ENCODE assay signal across 13 cellular contexts in the genomic region with DNA sequence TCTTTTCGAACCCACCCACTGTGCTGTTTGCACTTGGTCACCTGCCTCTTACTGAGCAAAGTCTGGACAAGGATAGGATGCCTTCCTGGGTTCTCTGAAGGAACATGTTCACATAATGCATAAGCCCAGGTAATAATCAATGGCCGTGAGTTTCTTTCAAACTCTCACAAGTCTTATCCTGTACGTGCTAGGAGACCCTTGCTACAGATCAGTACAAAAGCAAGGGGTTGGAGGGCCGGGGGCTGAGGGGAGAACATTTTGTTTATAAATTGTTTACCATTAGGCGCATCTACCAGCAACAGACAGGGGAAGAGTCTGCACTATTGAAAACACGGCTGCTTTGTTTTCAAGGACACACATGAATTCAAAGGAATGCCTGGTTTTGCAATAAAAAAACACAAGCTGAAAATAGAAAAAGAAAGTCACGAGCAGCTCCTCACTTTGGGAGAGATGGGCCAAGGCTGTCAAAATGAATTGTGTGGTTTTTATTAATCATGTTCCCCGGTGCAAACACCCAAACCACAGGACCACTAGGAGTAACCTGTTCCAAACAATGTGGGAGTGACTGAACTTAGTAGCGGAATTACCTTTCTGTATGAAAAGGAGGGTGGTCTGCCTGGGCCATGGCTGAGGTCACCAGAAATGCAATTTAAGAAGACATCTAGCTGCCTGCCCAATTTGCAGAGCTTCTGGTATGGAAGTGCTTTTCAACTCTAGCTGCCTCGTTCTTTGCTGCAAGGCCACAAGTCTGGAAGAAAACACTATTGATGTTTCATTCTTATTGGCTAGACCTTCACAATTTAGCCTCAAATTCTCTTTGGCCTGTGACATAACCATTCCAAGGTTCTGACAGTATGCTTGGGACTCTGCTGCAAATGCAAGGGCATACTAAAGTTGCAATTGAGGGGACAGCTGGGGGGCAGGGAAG.
DNase-seq lines count a peak whose midpoint lies in the region; ATAC-seq and TF ChIP-seq lines count a peak whose summit lies in the region.
"Had no signal": no experiment of that assay in that cellular context is flagged by ENCODE, and none has a peak within 500 bp of the region (broad histone marks: within the 10 kb centered on the region; RNA-seq: fewer than 3 reads in every experiment).

No MANE protein-coding gene starts in this region.

- H3K9ac ChIP-seq in trophoblast cell (ENCODE audit: low read length) = no peak overlapping the region

- H3K4me1 Mint-ChIP-seq in activated naive CD4-positive, alpha-beta T cell treated with anti-CD3 and anti-CD28 coated beads for 36 hours (ENCODE audit: low read depth) = no peaks in the 10 kb centered on the region
- H3K4me1 Mint-ChIP-seq: activated naive CD4-positive, alpha-beta T cell treated with anti-CD3 and anti-CD28 coated beads, Interleukin-2, amount 10 ng/mL, durations not matched to agents 7 days and 5 days had no signal

- H4K8ac ChIP-seq in trophoblast cell (ENCODE audit: low read depth, low read length) = no peak overlapping the region

- H3K9me3 Mint-ChIP-seq in activated naive CD4-positive, alpha-beta T cell treated with anti-CD3 and anti-CD28 coated beads for 36 hours = no peaks in the 10 kb centered on the region
- H3K9me3 Mint-ChIP-seq: activated CD4-positive, alpha-beta memory T cell treated with anti-CD3 and anti-CD28 coated beads for 36 hours; activated naive CD4-positive, alpha-beta T cell treated with anti-CD3 and anti-CD28 coated beads, Interleukin-2, amount 10 ng/mL, durations not matched to agents 7 days and 5 days; CD4-positive, alpha-beta T cell; T-helper 1 cell treated with Interleukin-12 subunit alpha and Interleukin-12 subunit beta and Interleukin-4 antibody, amounts not matched to agents 30 μg/mL and 1 μg/mL, for 36 hours had no signal

- no peak overlapping the region for H3K4me2 ChIP-seq in trophoblast cell (ENCODE audit: low read length)

- peaks cover 4% of the 10 kb centered on the region for H3K27me3 Mint-ChIP-seq in activated naive CD4-positive, alpha-beta T cell treated with anti-CD3 and anti-CD28 coated beads for 36 hours (ENCODE audit: low read depth)
- H3K27me3 Mint-ChIP-seq: activated naive CD4-positive, alpha-beta T cell treated with anti-CD3 and anti-CD28 coated beads, Interleukin-2, amount 10 ng/mL, durations not matched to agents 7 days and 5 days had no signal

- no peak overlapping the region for H3K27ac Mint-ChIP-seq in activated naive CD4-positive, alpha-beta T cell treated with anti-CD3 and anti-CD28 coated beads for 36 hours
- H3K27ac Mint-ChIP-seq: activated CD4-positive, alpha-beta memory T cell treated with anti-CD3 and anti-CD28 coated beads for 36 hours; activated naive CD4-positive, alpha-beta T cell treated with anti-CD3 and anti-CD28 coated beads, Interleukin-2, amount 10 ng/mL, durations not matched to agents 7 days and 5 days; CD4-positive, alpha-beta T cell; T-helper 1 cell treated with Interleukin-12 subunit alpha and Interleukin-12 subunit beta and Interleukin-4 antibody, amounts not matched to agents 30 μg/mL and 1 μg/mL, for 36 hours had no signal

- H3K23ac ChIP-seq in trophoblast cell (ENCODE audit: low read length) = no peak overlapping the region

- H3K27ac ChIP-seq in trophoblast cell (ENCODE audit: low read depth, low read length) = no peak overlapping the region

- TF ChIP-seq CTCF in fibroblast of the aortic adventitia (IDR thresholded peaks at IDR 0.05; ENCODE audit: insufficient read depth, low read length) = no peak

- H2BK5ac ChIP-seq in trophoblast cell (ENCODE audit: low read depth, low read length, poor library complexity) = no peak overlapping the region

- no peak overlapping the region for H2AK5ac ChIP-seq in trophoblast cell (ENCODE audit: low read length)

- no peak overlapping the region for H2BK120ac ChIP-seq in trophoblast cell (ENCODE audit: insufficient read depth, low read length, poor library complexity)

- H3K36me3 ChIP-seq in trophoblast cell (ENCODE audit: control insufficient read depth in 1 of 2, insufficient read depth in 2 of 2, low read length in 2 of 2) = no peaks in the 10 kb centered on the region

- peaks cover 3% of the 10 kb centered on the region for H3K79me1 ChIP-seq in trophoblast cell (ENCODE audit: low read length)

- H3K4me1 ChIP-seq in trophoblast cell (ENCODE audit: control insufficient read depth in 1 of 2, insufficient read depth in 2 of 2, low read length in 2 of 2) = peaks cover 17 to 22% of the 10 kb centered on the region in 2 experiments

- in situ Hi-C loops in SK-MEL-5 (cut with HindIII; ENCODE audit: low pct_unique_long_range_greater_than_20kb, low sequenced_read_pairs) = no loop called here

- no peaks in the 10 kb centered on the region for H3K9me3 ChIP-seq in trophoblast cell (ENCODE audit: insufficient read depth, low read depth, low read length)

- H3K4me3 Mint-ChIP-seq in activated naive CD4-positive, alpha-beta T cell treated with anti-CD3 and anti-CD28 coated beads for 36 hours = no peak overlapping the region
- H3K4me3 Mint-ChIP-seq: activated CD4-positive, alpha-beta memory T cell treated with anti-CD3 and anti-CD28 coated beads for 36 hours; activated naive CD4-positive, alpha-beta T cell treated with anti-CD3 and anti-CD28 coated beads, Interleukin-2, amount 10 ng/mL, durations not matched to agents 7 days and 5 days; CD4-positive, alpha-beta T cell; T-helper 1 cell treated with Interleukin-12 subunit alpha and Interleukin-12 subunit beta and Interleukin-4 antibody, amounts not matched to agents 30 μg/mL and 1 μg/mL, for 36 hours had no signal

- H2BK12ac ChIP-seq in trophoblast cell (ENCODE audit: low read length) = peak overlapping the region; percentile 12

- H3K27me3 ChIP-seq in trophoblast cell (ENCODE audit: insufficient read depth, low read length) = no peaks in the 10 kb centered on the region

- H4K91ac ChIP-seq in trophoblast cell (ENCODE audit: low read depth, low read length) = no peak overlapping the region

- no peak overlapping the region for H4K12ac ChIP-seq in trophoblast cell (ENCODE audit: low read depth, low read length)

- no peaks in the 10 kb centered on the region for H3K79me2 ChIP-seq in trophoblast cell (ENCODE audit: control insufficient read depth, insufficient read depth, low read length, poor library complexity)

- no peak overlapping the region for H2AFZ ChIP-seq in trophoblast cell (ENCODE audit: insufficient read depth, low read length, poor library complexity)

- H3K14ac ChIP-seq in trophoblast cell (ENCODE audit: low read length) = no peak overlapping the region

- peak; percentile 73 for DNase-seq in AG20443 (ENCODE audit: low spot score)
- peak; percentile 9 for DNase-seq in SK-MEL-5 (ENCODE audit: low read depth, low spot score)
- DNase-seq in fibroblast of the aortic adventitia (ENCODE audit: low read depth) = peak; percentile 91
- no peak for DNase-seq in trophoblast cell
- no peak for DNase-seq in activated CD4-positive, alpha-beta T cell treated with anti-CD3 and anti-CD28 coated beads for 1 hour
- DNase-seq in DMS79 treated with DMSO at 0.1 percent for 48 hours (lab: John Stamatoyannopoulos, UW) = no peak
- no peak for DNase-seq in activated naive CD4-positive, alpha-beta T cell treated with anti-CD3 and anti-CD28 coated beads for 36 hours
- DNase-seq: activated CD4-positive, alpha-beta memory T cell treated with anti-CD3 and anti-CD28 coated beads for 36 hours; activated naive CD4-positive, alpha-beta T cell treated with anti-CD3 and anti-CD28 coated beads, Interleukin-2, amount 10 ng/mL, durations not matched to agents 7 days and 5 days; CD4-positive, alpha-beta T cell; NCI-H146 had no signal

- no peaks in the 10 kb centered on the region for H3K36me3 Mint-ChIP-seq in activated naive CD4-positive, alpha-beta T cell treated with anti-CD3 and anti-CD28 coated beads for 36 hours (ENCODE audit: low read depth)
- H3K36me3 Mint-ChIP-seq: activated CD4-positive, alpha-beta memory T cell treated with anti-CD3 and anti-CD28 coated beads for 36 hours; activated naive CD4-positive, alpha-beta T cell treated with anti-CD3 and anti-CD28 coated beads, Interleukin-2, amount 10 ng/mL, durations not matched to agents 7 days and 5 days had no signal

- H3K18ac ChIP-seq in trophoblast cell (ENCODE audit: low read length) = peak overlapping the region; percentile 16

- intact Hi-C loops in activated naive CD4-positive, alpha-beta T cell treated with anti-CD3 and anti-CD28 coated beads for 36 hours (cut with micrococcal nuclease) = no loop called here

- CTCF ChIA-PET in activated naive CD4-positive, alpha-beta T cell treated with anti-CD3 and anti-CD28 coated beads for 36 hours (lab: Charles Lee) = no interaction called here

- WGBS in trophoblast cell (ENCODE audit: extremely low coverage, insufficient coverage, insufficient read length) = no CpG with 5 or more reads among the region's 10 CpGs

- no peak for ATAC-seq in GM18909 (IDR thresholded peaks at IDR 0.05; ENCODE audit: poor library complexity, unreplicated experiment)

- peak overlapping the region; percentile 17 for H3K4ac ChIP-seq in trophoblast cell (ENCODE audit: low read depth, low read length)

- H3K4me3 ChIP-seq in fibroblast of the aortic adventitia (ENCODE audit: low read depth, low read length) = no peak overlapping the region
- no peak overlapping the region for H3K4me3 ChIP-seq in trophoblast cell (ENCODE audit: low read depth, low read length)

Comparison
In these comparisons a context has a peak if more than half of its experiments do, and no peak if none do; other contexts are left out.
1. DNase-seq: peak in AG20443 (single experiment), SK-MEL-5 (single experiment) and fibroblast of the aortic adventitia (single experiment); none in trophoblast cell (0 of 2), activated CD4-positive, alpha-beta T cell treated with anti-CD3 and anti-CD28 coated beads for 1 hour (single experiment), DMS79 treated with DMSO at 0.1 percent for 48 hours (single experiment) and activated naive CD4-positive, alpha-beta T cell treated with anti-CD3 and anti-CD28 coated beads for 36 hours (single experiment).